Comparison of ENCODE assay signal across 2 cellular contexts in the genomic region with DNA sequence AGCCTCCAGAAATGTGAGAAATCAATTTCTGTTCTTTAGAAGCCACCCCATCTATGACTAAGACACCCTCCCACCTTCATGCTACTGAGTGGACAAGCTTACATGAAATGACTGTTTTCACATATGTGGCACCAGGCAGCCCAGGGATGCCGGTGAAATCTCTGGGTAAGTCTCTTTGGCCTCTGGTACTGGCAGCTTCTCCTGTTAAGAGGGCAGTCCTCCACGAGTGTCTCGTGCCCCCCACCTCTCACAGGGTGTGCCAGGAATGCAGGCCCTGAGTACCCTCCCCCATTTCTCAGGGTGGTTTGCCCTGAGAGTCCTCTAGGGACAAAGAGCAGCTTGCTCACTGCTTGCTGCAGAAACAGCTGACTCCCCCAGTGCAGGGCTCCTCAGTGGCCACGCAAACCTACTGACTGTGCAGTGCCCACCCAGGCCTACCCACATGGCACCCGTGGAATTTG.
TF ChIP-seq lines count a peak whose summit lies in the region.

No MANE protein-coding gene starts in this region.

TF ChIP-seq in H1, 55 proteins besides CTCF, POLR2A, EP300 and RAD21:
- TF ChIP-seq RFX5 (IDR thresholded peaks at IDR 0.05; ENCODE audit: borderline replicate concordance, low read depth, low read length) (no peak), TEAD4 (IDR thresholded peaks at IDR 0.05; ENCODE audit: low read depth, low read length) (peak; percentile 51; the same call in 1 of the 2 replicates)

TF ChIP-seq in SK-N-SH, 30 proteins besides CTCF, POLR2A, EP300 and RAD21:
- TF ChIP-seq TAF1 (IDR thresholded peaks at IDR 0.05; ENCODE audit: borderline replicate concordance, low read depth, low read length) (no peak), GATA2 (CRISPR knock-in tag; IDR thresholded peaks at IDR 0.05) (no peak), FOXM1 (IDR thresholded peaks at IDR 0.05; ENCODE audit: low read depth) (no peak)
